Comparison of ENCODE assay signal across 8 cellular contexts in genomic region chr10:96512524-96512991, GRCh38. TPM values are rescaled to one million over a fixed set of nuclear protein-coding genes. Genes with fewer than 3 reads are reported as not detected.
A peak's percentile ranks its signal among the peaks of the same experiment; 100 is the strongest.
DNase-seq lines count a peak whose midpoint lies in the region; ATAC-seq, FAIRE-seq and TF ChIP-seq lines count a peak whose summit lies in the region.

No MANE protein-coding gene starts in this region.

- no peaks in the 10 kb centered on the region for H3K36me3 Mint-ChIP-seq in activated CD8-positive, alpha-beta T cell treated with anti-CD3 and anti-CD28 coated beads for 36 hours (ENCODE audit: low read depth)
- no peaks in the 10 kb centered on the region for H3K36me3 Mint-ChIP-seq in osteocyte (ENCODE audit: unreplicated experiment)

- no peak overlapping the region for H3K27ac Mint-ChIP-seq in activated CD8-positive, alpha-beta T cell treated with anti-CD3 and anti-CD28 coated beads for 36 hours
- H3K27ac Mint-ChIP-seq in osteocyte (ENCODE audit: unreplicated experiment) = no peak overlapping the region

- peak; percentile 24 for DNase-seq in activated T-cell treated with anti-CD3 and anti-CD28 coated beads, Interleukin-2, amount 50 U/mL, for 1 hour
- DNase-seq in activated T-cell treated with anti-CD3 and anti-CD28 coated beads for 4 hours (no peak), frontal cortex (ENCODE audit: low spot score in 2 of 2) (peak; percentile 25 to 28), osteocyte (ENCODE audit: extremely low spot score, unreplicated experiment) (no peak), LoVo (ENCODE audit: low spot score) (no peak), NCI-H774 (lab: John Stamatoyannopoulos, UW) (no peak), NCI-H128 (lab: John Stamatoyannopoulos, UW; ENCODE audit: unreplicated experiment) (no peak)
- DNase-seq in activated CD8-positive, alpha-beta T cell treated with anti-CD3 and anti-CD28 coated beads for 36 hours = peak; percentile 19

- H3K4me3 Mint-ChIP-seq in activated CD8-positive, alpha-beta T cell treated with anti-CD3 and anti-CD28 coated beads for 36 hours = peak overlapping the region; percentile 60
- H3K4me3 Mint-ChIP-seq in osteocyte (ENCODE audit: unreplicated experiment) = peak overlapping the region; percentile 79

- FAIRE-seq in frontal cortex (lab: Jason Lieb, UNC) = no peak

- intact Hi-C loops in activated CD8-positive, alpha-beta T cell treated with anti-CD3 and anti-CD28 coated beads for 36 hours (cut with micrococcal nuclease) = loop anchor here (5.0 kb wide), 1 partner anchor 115 kb away; no protein-coding TSS in a partner anchor

- H3K27me3 Mint-ChIP-seq in activated CD8-positive, alpha-beta T cell treated with anti-CD3 and anti-CD28 coated beads for 36 hours = peaks cover 43% of the 10 kb centered on the region
- H3K27me3 Mint-ChIP-seq in osteocyte (ENCODE audit: unreplicated experiment) = peaks cover 15% of the 10 kb centered on the region

- peaks cover 13% of the 10 kb centered on the region for H3K4me1 Mint-ChIP-seq in activated CD8-positive, alpha-beta T cell treated with anti-CD3 and anti-CD28 coated beads for 36 hours (ENCODE audit: low read depth)
- H3K4me1 Mint-ChIP-seq in osteocyte (ENCODE audit: unreplicated experiment) = peaks cover 16% of the 10 kb centered on the region

- POLR2A ChIA-PET in activated CD8-positive, alpha-beta T cell treated with anti-CD3 and anti-CD28 coated beads for 36 hours (lab: Charles Lee) = interaction anchor here (0.9 kb wide), 1 partner anchor 554 kb away, joined by 4 read pairs; no protein-coding TSS in a partner anchor

- TF ChIP-seq CTCF in activated CD8-positive, alpha-beta T cell treated with anti-CD3 and anti-CD28 coated beads for 36 hours (IDR thresholded peaks at IDR 0.05) = no peak
- no peak for TF ChIP-seq CTCF in osteocyte (IDR thresholded peaks at IDR 0.05)

- CTCF ChIA-PET in activated CD8-positive, alpha-beta T cell treated with anti-CD3 and anti-CD28 coated beads for 36 hours (lab: Charles Lee) = interaction anchor here (1.3 to 5.7 kb wide), 7 partner anchors 21 to 139 kb away, joined by 3 to 33 read pairs (median 12); no protein-coding TSS in a partner anchor

- no peaks in the 10 kb centered on the region for H3K9me3 Mint-ChIP-seq in activated CD8-positive, alpha-beta T cell treated with anti-CD3 and anti-CD28 coated beads for 36 hours
- H3K9me3 Mint-ChIP-seq in osteocyte (ENCODE audit: unreplicated experiment) = no peaks in the 10 kb centered on the region

- no peak for ATAC-seq in activated CD8-positive, alpha-beta T cell treated with anti-CD3 and anti-CD28 coated beads for 36 hours

RNA-seq across cellular contexts. Expression of gene TLL2, which starts 1.2 kb away (rescaled TPM):
- total RNA-seq in activated CD8-positive, alpha-beta T cell treated with anti-CD3 and anti-CD28 coated beads for 36 hours = under 1 TPM; 0.09 to 0.18 TPM
- 0.82 TPM for total RNA-seq in frontal cortex
- total RNA-seq in osteocyte = 0.18 TPM in 1 of 2 replicates, not detected in the other

Comparison
In these comparisons a context has a peak if more than half of its experiments do, and no peak if none do; other contexts are left out.
1. DNase-seq: peak in activated T-cell treated with anti-CD3 and anti-CD28 coated beads, Interleukin-2, amount 50 U/mL, for 1 hour (single experiment), activated CD8-positive, alpha-beta T cell treated with anti-CD3 and anti-CD28 coated beads for 36 hours (single experiment) and frontal cortex (2 of 2); none in activated T-cell treated with anti-CD3 and anti-CD28 coated beads for 4 hours (single experiment), osteocyte (single experiment), LoVo (single experiment), NCI-H774 (single experiment) and NCI-H128 (single experiment).